In the genomic region with DNA sequence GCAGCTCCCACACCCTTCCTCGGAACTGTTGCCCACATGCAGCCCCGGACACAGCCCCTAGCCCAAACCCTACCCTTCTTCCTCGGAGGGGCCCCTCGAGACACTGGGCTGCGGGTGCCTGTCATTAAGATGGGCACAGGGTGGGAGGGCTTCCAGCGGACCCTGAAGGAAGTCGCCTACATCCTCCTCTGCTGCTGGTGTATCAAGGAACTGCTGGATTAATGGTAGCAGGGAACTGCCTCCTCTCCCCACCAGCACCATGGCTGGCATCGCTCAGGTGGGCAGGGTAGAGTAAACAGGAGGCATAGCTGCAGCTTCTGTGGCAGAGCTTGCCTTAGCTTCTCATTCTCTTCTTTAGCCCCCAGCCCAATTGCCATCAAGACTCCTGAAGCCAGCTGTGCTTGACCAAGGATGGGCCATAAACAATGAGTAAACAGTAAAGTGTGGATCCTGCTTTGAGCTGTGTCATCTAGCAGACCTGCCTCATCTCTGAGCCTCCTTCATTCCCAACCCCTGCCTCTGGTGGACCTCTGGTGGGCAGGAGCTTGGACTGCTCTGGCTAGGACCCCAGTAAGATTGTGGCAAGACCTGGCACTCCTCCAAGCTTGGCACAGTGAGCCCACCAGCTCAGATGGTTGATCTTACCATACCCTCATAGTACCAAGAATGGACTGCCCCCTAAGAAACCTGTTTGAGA, we compare ENCODE assay signal across 17 cellular contexts. TPM values are rescaled to one million over a fixed set of nuclear protein-coding genes. Genes with fewer than 3 reads are reported as not detected.
DNase-seq lines count a peak whose midpoint lies in the region; ATAC-seq, FAIRE-seq and TF ChIP-seq lines count a peak whose summit lies in the region.
"Had no signal": no experiment of that assay in that cellular context is flagged by ENCODE, and none has a peak within 500 bp of the region (broad histone marks: within the 10 kb centered on the region; RNA-seq: fewer than 3 reads in every experiment).

A gene with protein sequence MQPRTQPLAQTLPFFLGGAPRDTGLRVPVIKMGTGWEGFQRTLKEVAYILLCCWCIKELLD (plus strand): TSS at position 15 of the 697 bp plus-strand sequence. CDS start 22 bp downstream, at position 37.

- no peak for FAIRE-seq in endothelial cell of umbilical vein (lab: Jason Lieb, UNC)
- FAIRE-seq: HTR-8/SVneo had no signal

- intact Hi-C loops in MCF 10A (cut with micrococcal nuclease): no loop called here
- intact Hi-C loops in breast epithelium (cut with DNase I; ENCODE audit: low total_unique reads): no loop called here
- intact Hi-C loops in PC-9 (cut with micrococcal nuclease; ENCODE audit: unreplicated experiment): no loop called here
- intact Hi-C loops in endothelial cell of umbilical vein (cut with micrococcal nuclease): no loop called here

- no peak for ATAC-seq in stimulated activated naive B cell treated with anti-CD40 and anti-IgM and Interleukin-4, amounts not matched to agents 10 μg/mL and 1 μg/mL and 100 μg/mL, for 72 hours (replicated peaks)
- ATAC-seq in HG03139 (IDR thresholded peaks at IDR 0.05; ENCODE audit: unreplicated experiment): no peak
- ATAC-seq: T-helper 17 cell had no signal

- H3K27me3 ChIP-seq in breast epithelium (no peaks in the 10 kb centered on the region), PC-9 (ENCODE audit: insufficient read depth, low read depth) (no peaks in the 10 kb centered on the region), endothelial cell of umbilical vein (ENCODE audit: control insufficient read depth in 2 of 2, insufficient read depth in 2 of 2, low read length in 2 of 2) (no peaks in the 10 kb centered on the region)
- H3K27me3 ChIP-seq: Peyer's patch had no signal

- H3K4me1 ChIP-seq in breast epithelium (peaks cover 0 to under 1% of the 10 kb centered on the region in 2 donors), PC-9 (replicated peaks; ENCODE audit: insufficient read depth) (peaks cover 19% of the 10 kb centered on the region; the same call in 1 of the 2 replicates), endothelial cell of umbilical vein (ENCODE audit: control insufficient read depth, extremely low read depth, insufficient read depth, low read length) (peaks cover 2% of the 10 kb centered on the region)

- H3K79me2 ChIP-seq in PC-9 (ENCODE audit: low read depth) (peaks cover 4% of the 10 kb centered on the region; the same call in 1 of the 2 replicates), endothelial cell of umbilical vein (ENCODE audit: control insufficient read depth, insufficient read depth, low read length) (no peaks in the 10 kb centered on the region)

- POLR2A ChIA-PET in MCF 10A (lab: Yijun Ruan, JAX): interaction anchor here (0.6 to 41.1 kb wide), 12 partner anchors 11 to 155 kb away, joined by 3 to 1917 read pairs (median 4); a partner anchor contains a TSS
- POLR2A ChIA-PET in PC-9 (lab: Charles Lee; ENCODE audit: unreplicated experiment): interaction anchor here (0.5 to 1.1 kb wide), 8 partner anchors 7 to 938 kb away, joined by 3 to 16 read pairs (median 4); a partner anchor contains a TSS
- POLR2A ChIA-PET in endothelial cell of umbilical vein (lab: Charles Lee): interaction anchor here (0.6 to 1.7 kb wide), 5 partner anchors 9 to 59 kb away, joined by 3 to 5 read pairs (median 4); a partner anchor contains a TSS

- H3K27ac Mint-ChIP-seq in MCF 10A (ENCODE audit: low read depth, unreplicated experiment): peak within 1 kb of the TSS; percentile 68
- peak within 1 kb of the TSS; percentile 37 for H3K27ac Mint-ChIP-seq in stimulated activated naive B cell treated with anti-CD40 and anti-IgM and Interleukin-4, amounts not matched to agents 10 μg/mL and 1 μg/mL and 100 μg/mL, for 72 hours

- dilution Hi-C loops in endothelial cell of umbilical vein (cut with MboI; ENCODE audit: extremely low pct_ligation_motif_present, low sequenced_read_pairs): no loop called here

- H2AFZ ChIP-seq in PC-9: no peak within 1 kb of the TSS
- H2AFZ ChIP-seq in endothelial cell of umbilical vein (ENCODE audit: low read depth, low read length): no peak within 1 kb of the TSS

- H3K27me3 Mint-ChIP-seq in MCF 10A (ENCODE audit: insufficient read depth, unreplicated experiment): no peaks in the 10 kb centered on the region
- no peaks in the 10 kb centered on the region for H3K27me3 Mint-ChIP-seq in stimulated activated naive B cell treated with anti-CD40 and anti-IgM and Interleukin-4, amounts not matched to agents 10 μg/mL and 1 μg/mL and 100 μg/mL, for 72 hours
- H3K27me3 Mint-ChIP-seq: T-helper 17 cell had no signal

- no peak within 1 kb of the TSS for H3K4me3 Mint-ChIP-seq in MCF 10A (ENCODE audit: unreplicated experiment)
- no peak within 1 kb of the TSS for H3K4me3 Mint-ChIP-seq in stimulated activated naive B cell treated with anti-CD40 and anti-IgM and Interleukin-4, amounts not matched to agents 10 μg/mL and 1 μg/mL and 100 μg/mL, for 72 hours
- H3K4me3 Mint-ChIP-seq: T-helper 17 cell had no signal

- H3F3A ChIP-seq in PC-9 (ENCODE audit: insufficient read depth, low read depth): peaks cover 53% of the 10 kb centered on the region

- H4K20me1 ChIP-seq in PC-9 (ENCODE audit: insufficient read depth): no peaks in the 10 kb centered on the region
- H4K20me1 ChIP-seq in endothelial cell of umbilical vein (replicated peaks; ENCODE audit: control insufficient read depth, extremely low read depth, insufficient read depth, low read length): no peaks in the 10 kb centered on the region

- H3K9me3 Mint-ChIP-seq in MCF 10A (ENCODE audit: unreplicated experiment): no peaks in the 10 kb centered on the region
- no peaks in the 10 kb centered on the region for H3K9me3 Mint-ChIP-seq in stimulated activated naive B cell treated with anti-CD40 and anti-IgM and Interleukin-4, amounts not matched to agents 10 μg/mL and 1 μg/mL and 100 μg/mL, for 72 hours

- no peak for TF ChIP-seq POLR2A in breast epithelium (IDR thresholded peaks at IDR 0.05)
- TF ChIP-seq POLR2A in endothelial cell of umbilical vein (IDR thresholded peaks at IDR 0.05; ENCODE audit: low read depth, low read length): peak; percentile 27

- H3K4me3 ChIP-seq in breast epithelium (no peak within 1 kb of the TSS), PC-9 (no peak within 1 kb of the TSS), endothelial cell of umbilical vein (replicated peaks in 1 of 3; ENCODE audit: insufficient read depth in 1 of 3, low read depth in 1 of 3, low read length in 3 of 3) (no peak within 1 kb of the TSS)
- H3K4me3 ChIP-seq: Peyer's patch, thoracic aorta had no signal

- TF ChIP-seq CTCF in MCF 10A (IDR thresholded peaks at IDR 0.05; ENCODE audit: unreplicated experiment) (no peak), breast epithelium (IDR thresholded peaks at IDR 0.05) (no peak), PC-9 (conservative IDR thresholded peaks at IDR 0.05) (no peak), endothelial cell of umbilical vein (IDR thresholded peaks at IDR 0.05; ENCODE audit: extremely low read depth in 1 of 2, insufficient read depth in 1 of 2, low read depth in 1 of 2, low read length in 2 of 2) (no peak)

- no TSS peak for BruUV-seq in MCF 10A (replicated peaks; lab: Mats Ljungman, UMichigan)
- BruUV-seq in PC-9 (replicated peaks; lab: Mats Ljungman, UMichigan): no TSS peak
- BruUV-seq in endothelial cell of umbilical vein (replicated peaks; lab: Mats Ljungman, UMichigan): no TSS peak

- H3K36me3 Mint-ChIP-seq in MCF 10A (ENCODE audit: insufficient read depth, unreplicated experiment): peaks cover 29% of the 10 kb centered on the region
- peaks cover 23 to 27% of the 10 kb centered on the region in 2 donors for H3K36me3 Mint-ChIP-seq in stimulated activated naive B cell treated with anti-CD40 and anti-IgM and Interleukin-4, amounts not matched to agents 10 μg/mL and 1 μg/mL and 100 μg/mL, for 72 hours

- no peaks in the 10 kb centered on the region for H3K9me3 ChIP-seq in breast epithelium
- no peaks in the 10 kb centered on the region for H3K9me3 ChIP-seq in PC-9 (ENCODE audit: insufficient read depth, low read depth)
- H3K9me3 ChIP-seq in endothelial cell of umbilical vein (replicated peaks; ENCODE audit: control insufficient read depth, insufficient read depth, low read length): no peaks in the 10 kb centered on the region
- H3K9me3 ChIP-seq: Peyer's patch, thoracic aorta had no signal

- no peaks in the 10 kb centered on the region for H3K36me3 ChIP-seq in breast epithelium
- peaks cover 3% of the 10 kb centered on the region; the same call in 1 of the 2 replicates for H3K36me3 ChIP-seq in PC-9 (ENCODE audit: low read depth)
- peaks cover 0 to 12% of the 10 kb centered on the region in 2 experiments for H3K36me3 ChIP-seq in endothelial cell of umbilical vein (ENCODE audit: control insufficient read depth in 2 of 2, extremely low read depth in 1 of 2, insufficient read depth in 2 of 2, low read length in 2 of 2)

- no peaks in the 10 kb centered on the region for H3K9me1 ChIP-seq in endothelial cell of umbilical vein (replicated peaks; ENCODE audit: control insufficient read depth, extremely low read depth, insufficient read depth, low read length)

- H3K9ac ChIP-seq in endothelial cell of umbilical vein (replicated peaks; ENCODE audit: extremely low read depth, insufficient read depth, low read length): no peak within 1 kb of the TSS

- CTCF ChIA-PET in MCF 10A (lab: Yijun Ruan, JAX) (interaction anchor here (0.6 to 9.4 kb wide), 18 partner anchors 8 to 511 kb away, joined by 3 to 118 read pairs (median 5); a partner anchor contains a TSS), PC-9 (lab: Charles Lee) (interaction anchor here (0.6 to 0.7 kb wide), 3 partner anchors 22 to 45 kb away, joined by 3 to 4 read pairs (median 3); no protein-coding TSS in a partner anchor), endothelial cell of umbilical vein (lab: Charles Lee) (interaction anchor here (0.5 to 4.7 kb wide), 24 partner anchors 9 to 174 kb away, joined by 3 to 65 read pairs (median 6); a partner anchor contains a TSS)

- peaks cover 34% of the 10 kb centered on the region for H3K4me1 Mint-ChIP-seq in MCF 10A (ENCODE audit: insufficient read depth, unreplicated experiment)
- H3K4me1 Mint-ChIP-seq in stimulated activated naive B cell treated with anti-CD40 and anti-IgM and Interleukin-4, amounts not matched to agents 10 μg/mL and 1 μg/mL and 100 μg/mL, for 72 hours: peaks cover 33 to 54% of the 10 kb centered on the region in 2 donors

- H3K9me2 ChIP-seq in PC-9 (ENCODE audit: insufficient read depth): no peaks in the 10 kb centered on the region

- H3K27ac ChIP-seq in breast epithelium: no peak within 1 kb of the TSS
- H3K27ac ChIP-seq in PC-9: peak within 1 kb of the TSS; percentile 20
- no peak within 1 kb of the TSS for H3K27ac ChIP-seq in endothelial cell of umbilical vein (ENCODE audit: insufficient read depth, low read depth, low read length)
- H3K27ac ChIP-seq: Peyer's patch, thoracic aorta had no signal

- no peak within 1 kb of the TSS for H3K4me2 ChIP-seq in PC-9
- H3K4me2 ChIP-seq in endothelial cell of umbilical vein (ENCODE audit: insufficient read depth, low read length): no peak within 1 kb of the TSS

- no peak for DNase-seq in MCF 10A (ENCODE audit: unreplicated experiment)
- DNase-seq in breast epithelium (ENCODE audit: low spot score in 2 of 2): no peak
- DNase-seq in PC-9: no peak
- no peak for DNase-seq in endothelial cell of umbilical vein (ENCODE audit: low read depth, low spot score)
- DNase-seq in stimulated activated naive B cell treated with anti-CD40 and anti-IgM and Interleukin-4, amounts not matched to agents 10 μg/mL and 1 μg/mL and 100 μg/mL, for 72 hours: no peak
- no peak for DNase-seq in COLO668 (lab: John Stamatoyannopoulos, UW; ENCODE audit: unreplicated experiment)
- DNase-seq in globus pallidus (ENCODE audit: low spot score): no peak
- DNase-seq: activated CD4-positive, alpha-beta T cell treated with anti-CD3 and anti-CD28 coated beads for 48 hours; DMS79; effector CD4-positive, alpha-beta T cell; mammary epithelial cell; occipital lobe; T-helper 17 cell had no signal

RNA-seq across cellular contexts. Expression of the gene that starts here (rescaled TPM):
- total RNA-seq in MCF 10A (2022): 0.83 TPM in 1 of 2 replicates, not detected in the other
- total RNA-seq in breast epithelium: not detected
- 1.2 and 1.3 TPM in 2 replicates for total RNA-seq in PC-9 (2021)
- total RNA-seq in endothelial cell of umbilical vein: 0.64 and 0.88 TPM in 2 replicates
- not detected in 2 replicates for polyA plus RNA-seq in endothelial cell of umbilical vein
- polyA plus RNA-seq in endothelial cell of umbilical vein (2011; cell fraction: cytosol; rRNA removed): not detected in 2 replicates
- polyA plus RNA-seq in endothelial cell of umbilical vein (2011; cell fraction: nucleus; rRNA removed): 0.59 TPM in 1 of 2 replicates, not detected in the other
- not detected in 2 replicates for polyA plus RNA-seq in endothelial cell of umbilical vein (2012)
- not detected in 2 replicates for polyA minus RNA-seq in endothelial cell of umbilical vein
- polyA minus RNA-seq in endothelial cell of umbilical vein (2011; cell fraction: cytosol; rRNA and poly(A)+ RNA removed): not detected
- 1.0 TPM in 1 of 2 replicates, not detected in the other for polyA minus RNA-seq in endothelial cell of umbilical vein (2011; cell fraction: nucleus; rRNA and poly(A)+ RNA removed)
- total RNA-seq: Peyer's patch, T-helper 17 cell, thoracic aorta had no signal
